ENCODE assay signal across 1 cellular context in the genomic region with DNA sequence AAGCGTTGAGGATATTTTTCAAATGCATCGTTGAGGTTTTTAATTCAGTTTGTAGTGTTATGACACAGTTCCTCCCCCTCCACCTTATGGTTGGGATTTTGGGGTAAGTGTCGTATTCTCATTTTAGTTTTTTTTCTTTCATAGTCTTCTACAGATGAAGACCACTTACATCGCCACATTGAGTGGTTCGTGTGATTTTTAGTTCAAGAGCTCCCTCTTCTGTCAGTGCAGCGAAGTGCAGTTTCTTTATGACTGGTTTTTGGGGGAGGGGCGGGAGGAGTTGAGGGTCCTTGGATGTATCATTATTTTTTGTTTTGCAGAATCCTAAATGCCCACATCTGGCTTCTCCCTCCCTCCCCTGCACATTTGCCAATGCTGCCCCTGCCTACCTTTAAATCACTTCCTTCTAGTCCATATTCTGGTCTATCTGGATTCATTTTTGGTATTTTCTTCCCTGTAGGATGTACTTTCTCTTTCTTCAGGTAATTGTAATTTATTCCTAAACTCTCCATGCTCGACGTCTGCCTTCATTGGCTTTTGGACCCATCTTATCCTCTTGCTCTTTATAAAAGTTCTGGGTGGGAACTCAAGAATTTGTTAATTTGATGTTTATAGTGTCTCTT.
TF ChIP-seq lines count a peak whose summit lies in the region.

No MANE protein-coding gene starts in this region.

TF ChIP-seq in GM12878, 131 proteins besides CTCF, POLR2A, EP300 and RAD21:
- TF ChIP-seq PML (IDR thresholded peaks at IDR 0.05; ENCODE audit: low read length) (no peak), SRF (IDR thresholded peaks at IDR 0.05; ENCODE audit: low read depth in 2 of 2, low read length in 2 of 2) (peak in 1 of 2 experiments; percentile 63; a peak in 1 of 4 replicates), KDM1A (IDR thresholded peaks at IDR 0.05; ENCODE audit: borderline replicate concordance) (no peak), CBX3 (IDR thresholded peaks at IDR 0.05; ENCODE audit: borderline replicate concordance, low read depth) (no peak), HCFC1 (IDR thresholded peaks at IDR 0.05; ENCODE audit: low read length) (no peak), CREB1 (IDR thresholded peaks at IDR 0.05; ENCODE audit: low read depth) (no peak), YY1 (IDR thresholded peaks at IDR 0.05; ENCODE audit: low read depth, low read length) (no peak), IRF4 (IDR thresholded peaks at IDR 0.05; ENCODE audit: low read depth, low read length) (peak; percentile 96), JUND (IDR thresholded peaks at IDR 0.05; ENCODE audit: low read depth, low read length) (peak; percentile 92), RUNX3 (IDR thresholded peaks at IDR 0.05; ENCODE audit: low read length) (0 out of 2 replicates have a peak, but pooled peaks have one; percentile 16), JUNB (IDR thresholded peaks at IDR 0.05) (peak; percentile 97), FOS (IDR thresholded peaks at IDR 0.05; ENCODE audit: borderline replicate concordance, extremely low read depth, insufficient read length) (no peak), PAX8 (IDR thresholded peaks at IDR 0.05) (no peak), ZNF217 (IDR thresholded peaks at IDR 0.05) (no peak), SMC3 (IDR thresholded peaks at IDR 0.05; ENCODE audit: borderline replicate concordance, low read length) (peak; percentile 49; the same call in 1 of the 2 replicates), CHD1 (IDR thresholded peaks at IDR 0.05; ENCODE audit: low read depth, low read length) (no peak)
- TF ChIP-seq, protein P1, sequence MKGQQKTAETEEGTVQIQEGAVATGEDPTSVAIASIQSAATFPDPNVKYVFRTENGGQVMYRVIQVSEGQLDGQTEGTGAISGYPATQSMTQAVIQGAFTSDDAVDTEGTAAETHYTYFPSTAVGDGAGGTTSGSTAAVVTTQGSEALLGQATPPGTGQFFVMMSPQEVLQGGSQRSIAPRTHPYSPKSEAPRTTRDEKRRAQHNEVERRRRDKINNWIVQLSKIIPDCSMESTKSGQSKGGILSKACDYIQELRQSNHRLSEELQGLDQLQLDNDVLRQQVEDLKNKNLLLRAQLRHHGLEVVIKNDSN (IDR thresholded peaks at IDR 0.05; ENCODE audit: borderline replicate concordance, extremely low read length, insufficient read depth, low read depth, low read length), result no peak
